ENCODE assay signal across 15 cellular contexts in genomic region chr4:146333895-146334262, GRCh38.
DNase-seq lines count a peak whose midpoint lies in the region; ATAC-seq and TF ChIP-seq lines count a peak whose summit lies in the region.
"Had no signal": no experiment of that assay in that cellular context is flagged by ENCODE, and none has a peak within 500 bp of the region (broad histone marks: within the 10 kb centered on the region; RNA-seq: fewer than 3 reads in every experiment).

No MANE protein-coding gene starts in this region.

- CTCF ChIA-PET in mammary epithelial cell (lab: Charles Lee; ENCODE audit: low non-redundant PET): no interaction called here
- CTCF ChIA-PET in MCF 10A (lab: Yijun Ruan, JAX): interaction anchor here (0.6 to 1.3 kb wide), 2 partner anchors 10 to 125 kb away, joined by 3 to 7 read pairs; no protein-coding TSS in a partner anchor

- 58% methylated on average over 2 of the region's 2 CpGs for whole genome bisulfite sequencing in mammary epithelial cell (ENCODE audit: low coverage, missing lambda C conversion rate)
- WGBS in urinary bladder: 64% methylated on average over 2 of the region's 2 CpGs

- no peaks in the 10 kb centered on the region for H3K27me3 Mint-ChIP-seq in MCF 10A (ENCODE audit: insufficient read depth, unreplicated experiment)
- no peaks in the 10 kb centered on the region for H3K27me3 Mint-ChIP-seq in activated T-cell treated with anti-CD3 and anti-CD28 coated beads, Interleukin-2, amount 50 U/mL, for 4 hours (ENCODE audit: low read depth)
- H3K27me3 Mint-ChIP-seq: activated naive CD4-positive, alpha-beta T cell treated with anti-CD3 and anti-CD28 coated beads, Interleukin-2, amount 10 ng/mL, durations not matched to agents 7 days and 5 days had no signal

- no peaks in the 10 kb centered on the region for H4K20me1 ChIP-seq in mammary epithelial cell (ENCODE audit: insufficient read depth, low read length)

- ATAC-seq in HG02884 (IDR thresholded peaks at IDR 0.05; ENCODE audit: unreplicated experiment) (peak; percentile 4), HG03460 (IDR thresholded peaks at IDR 0.05; ENCODE audit: unreplicated experiment) (no peak)
- no peak for ATAC-seq in activated T-cell treated with anti-CD3 and anti-CD28 coated beads, Interleukin-2, amount 50 U/mL, for 4 hours
- ATAC-seq: body of pancreas, heart left ventricle had no signal

- no peak for DNase-seq in mammary epithelial cell
- DNase-seq in MCF 10A (ENCODE audit: unreplicated experiment): no peak
- no peak for DNase-seq in SJSA1 (ENCODE audit: low read depth in 1 of 2, low spot score in 2 of 2)
- DNase-seq in activated T-cell treated with anti-CD3 and anti-CD28 coated beads, Interleukin-2, amount 50 U/mL, for 4 hours: no peak
- DNase-seq in cardiac septum (ENCODE audit: low spot score): no peak
- DNase-seq: body of pancreas, Calu3, heart left ventricle, kidney, NCI-H146, SIG-M5 had no signal

- no peaks in the 10 kb centered on the region for H3K79me2 ChIP-seq in mammary epithelial cell (ENCODE audit: insufficient read depth, low read length)

- no peak overlapping the region for H3K4me3 ChIP-seq in mammary epithelial cell (replicated peaks in 1 of 3; ENCODE audit: insufficient read depth in 1 of 3, low read depth in 2 of 3, low read length in 3 of 3)
- no peak overlapping the region for H3K4me3 ChIP-seq in SJSA1
- H3K4me3 ChIP-seq in urinary bladder (ENCODE audit: low read depth, low read length): no peak overlapping the region
- H3K4me3 ChIP-seq: body of pancreas, heart left ventricle had no signal

- in situ Hi-C loops in mammary epithelial cell (cut with MboI; ENCODE audit: low sequenced_read_pairs in 2 of 2): loop anchor here (10.0 to 25.0 kb wide), 2 partner anchors 581 to 753 kb away; no protein-coding TSS in a partner anchor

- dilution Hi-C loops in mammary epithelial cell (cut with HindIII; ENCODE audit: low sequenced_read_pairs): no loop called here

- peaks cover 16% of the 10 kb centered on the region for H3K4me1 Mint-ChIP-seq in MCF 10A (ENCODE audit: insufficient read depth, unreplicated experiment)
- peaks cover 3% of the 10 kb centered on the region for H3K4me1 Mint-ChIP-seq in activated T-cell treated with anti-CD3 and anti-CD28 coated beads, Interleukin-2, amount 50 U/mL, for 4 hours (ENCODE audit: low read depth)
- H3K4me1 Mint-ChIP-seq: activated naive CD4-positive, alpha-beta T cell treated with anti-CD3 and anti-CD28 coated beads, Interleukin-2, amount 10 ng/mL, durations not matched to agents 7 days and 5 days had no signal

- H3K4me3 Mint-ChIP-seq in MCF 10A (ENCODE audit: unreplicated experiment): no peak overlapping the region
- H3K4me3 Mint-ChIP-seq in activated T-cell treated with anti-CD3 and anti-CD28 coated beads, Interleukin-2, amount 50 U/mL, for 4 hours: no peak overlapping the region
- H3K4me3 Mint-ChIP-seq: activated naive CD4-positive, alpha-beta T cell treated with anti-CD3 and anti-CD28 coated beads, Interleukin-2, amount 10 ng/mL, durations not matched to agents 7 days and 5 days had no signal

- no peaks in the 10 kb centered on the region for H3K9me3 ChIP-seq in mammary epithelial cell (replicated peaks; ENCODE audit: insufficient read depth, low read length)
- H3K9me3 ChIP-seq in SJSA1 (replicated peaks): no peaks in the 10 kb centered on the region
- H3K9me3 ChIP-seq: body of pancreas, heart left ventricle had no signal

- H3K36me3 ChIP-seq in mammary epithelial cell (ENCODE audit: insufficient read depth, low read length) (no peaks in the 10 kb centered on the region), SJSA1 (no peaks in the 10 kb centered on the region), urinary bladder (ENCODE audit: insufficient read depth) (no peaks in the 10 kb centered on the region)
- H3K36me3 ChIP-seq: heart left ventricle had no signal

- peak overlapping the region; percentile 55 for H2AFZ ChIP-seq in mammary epithelial cell (ENCODE audit: low read depth, low read length)

- TF ChIP-seq CTCF in mammary epithelial cell (conservative IDR thresholded peaks at IDR 0.05 in 1 of 2, IDR thresholded peaks at IDR 0.05 in 1 of 2; ENCODE audit: extremely low read depth in 1 of 2, insufficient read depth in 1 of 2, low read depth in 1 of 2, low read length in 2 of 2) (no peak), MCF 10A (IDR thresholded peaks at IDR 0.05; ENCODE audit: unreplicated experiment) (no peak)

- H3K27ac ChIP-seq in mammary epithelial cell (ENCODE audit: insufficient read depth, low read depth, low read length) (no peak overlapping the region), SJSA1 (peak overlapping the region; percentile 16), urinary bladder (ENCODE audit: low read depth) (peak overlapping the region; percentile 53)
- H3K27ac ChIP-seq: body of pancreas, heart left ventricle had no signal

- H3K27me3 ChIP-seq in mammary epithelial cell (ENCODE audit: insufficient read depth, low read length): no peaks in the 10 kb centered on the region
- no peaks in the 10 kb centered on the region for H3K27me3 ChIP-seq in SJSA1 (replicated peaks)
- H3K27me3 ChIP-seq: body of pancreas, heart left ventricle had no signal

- H3K27ac Mint-ChIP-seq in MCF 10A (ENCODE audit: low read depth, unreplicated experiment): no peak overlapping the region
- H3K27ac Mint-ChIP-seq: activated naive CD4-positive, alpha-beta T cell treated with anti-CD3 and anti-CD28 coated beads, Interleukin-2, amount 10 ng/mL, durations not matched to agents 7 days and 5 days had no signal

- POLR2A ChIA-PET in MCF 10A (lab: Yijun Ruan, JAX): interaction anchor here (0.5 to 0.6 kb wide), 2 partner anchors 100 to 134 kb away, joined by 3 to 4 read pairs; no protein-coding TSS in a partner anchor

- H3K4me1 ChIP-seq in mammary epithelial cell (ENCODE audit: insufficient read depth, low read length): peaks cover 47% of the 10 kb centered on the region
- peaks cover 68% of the 10 kb centered on the region for H3K4me1 ChIP-seq in SJSA1 (replicated peaks)
- peaks cover 1% of the 10 kb centered on the region for H3K4me1 ChIP-seq in urinary bladder (ENCODE audit: insufficient read depth)

- intact Hi-C loops in mammary epithelial cell (cut with micrococcal nuclease) (loop anchor here (10.0 kb wide), 2 partner anchors 239 to 1271 kb away; no protein-coding TSS in a partner anchor), MCF 10A (cut with micrococcal nuclease) (loop anchor here (2.0 to 10.0 kb wide), 2 partner anchors 91 to 719 kb away; partner anchors contain the start of gene MMAA), cardiac septum (cut with DNase I) (loop anchor here (10.0 kb wide), 1 partner anchor 239 kb away; no protein-coding TSS in a partner anchor)

- H3K4me2 ChIP-seq in mammary epithelial cell (ENCODE audit: insufficient read depth, low read depth, low read length): peak overlapping the region; percentile 68

- no peaks in the 10 kb centered on the region for H3K9me3 Mint-ChIP-seq in MCF 10A (ENCODE audit: unreplicated experiment)
- no peaks in the 10 kb centered on the region for H3K9me3 Mint-ChIP-seq in activated T-cell treated with anti-CD3 and anti-CD28 coated beads, Interleukin-2, amount 50 U/mL, for 4 hours
- H3K9me3 Mint-ChIP-seq: activated naive CD4-positive, alpha-beta T cell treated with anti-CD3 and anti-CD28 coated beads, Interleukin-2, amount 10 ng/mL, durations not matched to agents 7 days and 5 days had no signal

- no peak overlapping the region for H3K9ac ChIP-seq in mammary epithelial cell (ENCODE audit: insufficient read depth, low read length)

- BruUV-seq in mammary epithelial cell (replicated peaks; lab: Mats Ljungman, UMichigan) (no TSS peak), MCF 10A (replicated peaks; lab: Mats Ljungman, UMichigan) (no TSS peak)

- no peaks in the 10 kb centered on the region for H3K36me3 Mint-ChIP-seq in MCF 10A (ENCODE audit: insufficient read depth, unreplicated experiment)
- peaks cover 5% of the 10 kb centered on the region for H3K36me3 Mint-ChIP-seq in activated T-cell treated with anti-CD3 and anti-CD28 coated beads, Interleukin-2, amount 50 U/mL, for 4 hours (ENCODE audit: insufficient read depth)
- H3K36me3 Mint-ChIP-seq: activated naive CD4-positive, alpha-beta T cell treated with anti-CD3 and anti-CD28 coated beads, Interleukin-2, amount 10 ng/mL, durations not matched to agents 7 days and 5 days had no signal
